8 cellular contexts compared by ENCODE assay signal in the genomic region with DNA sequence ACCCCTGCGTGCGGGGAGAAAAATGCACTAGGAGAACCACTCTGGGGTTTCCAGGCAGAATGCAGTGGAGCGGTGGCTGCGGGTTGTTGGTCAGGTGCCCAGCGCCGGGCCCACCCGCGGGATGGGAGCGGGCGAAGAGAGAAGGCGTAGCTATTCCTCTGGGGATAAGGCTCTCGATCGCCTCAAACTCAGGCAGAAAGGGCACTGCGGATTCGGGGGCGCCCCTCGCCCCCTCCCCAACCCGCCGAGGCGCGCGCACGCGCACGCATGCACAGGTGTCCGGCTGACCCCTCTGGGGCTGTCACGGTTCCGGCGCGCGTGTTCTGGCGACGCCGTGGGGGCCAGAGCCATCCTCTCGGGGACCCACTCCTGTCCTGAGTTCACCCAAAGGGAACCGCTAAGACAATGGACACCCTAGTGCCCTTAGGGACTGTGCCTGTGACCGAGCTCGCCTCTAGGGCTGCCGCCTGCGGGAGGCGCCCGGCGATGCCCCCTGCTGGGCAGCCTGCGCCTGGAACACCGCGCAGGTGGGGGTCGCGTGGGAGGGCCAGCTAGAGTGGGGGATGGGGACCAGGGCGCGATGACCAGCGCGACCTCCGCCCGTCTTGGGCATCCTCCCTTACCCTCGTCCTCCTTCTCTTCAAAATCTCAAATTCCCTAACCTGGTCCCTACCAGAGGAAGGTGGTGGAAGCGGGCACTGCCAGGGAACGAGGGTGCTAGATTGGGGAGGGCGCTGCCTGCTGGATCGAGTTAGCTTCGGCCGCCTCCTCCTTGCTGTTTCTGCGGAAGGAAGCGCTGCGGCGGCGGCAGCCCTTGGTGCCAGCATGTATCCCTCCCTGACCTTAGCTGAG. TPM values are rescaled to one million over a fixed set of nuclear protein-coding genes. Genes with fewer than 3 reads are reported as not detected.
DNase-seq lines count a peak whose midpoint lies in the region; ATAC-seq and TF ChIP-seq lines count a peak whose summit lies in the region.

No MANE protein-coding gene starts in this region.

- no peak overlapping the region for H3K4me3 ChIP-seq in CD4-positive, CD25-positive, alpha-beta regulatory T cell (ENCODE audit: low read depth, low read length)
- H3K4me3 ChIP-seq in H7 (ENCODE audit: insufficient read depth, low read depth, low read length): peak overlapping the region; percentile 17; the same call in 1 of the 2 replicates
- H3K4me3 ChIP-seq in tibial nerve: no peak overlapping the region

- H3K4me1 Mint-ChIP-seq in CD4-positive, CD25-positive, alpha-beta regulatory T cell: peaks cover 0 to 39% (median 17%) of the 10 kb centered on the region in 4 donors
- H3K4me1 Mint-ChIP-seq in activated naive CD8-positive, alpha-beta T cell treated with anti-CD3 and anti-CD28 coated beads, Interleukin-2, amount 50 U/mL, for 24 hours: peaks cover 36% of the 10 kb centered on the region
- H3K4me1 Mint-ChIP-seq in immature natural killer cell: peaks cover 20 to 25% of the 10 kb centered on the region in 2 donors

- H3K27me3 ChIP-seq in CD4-positive, CD25-positive, alpha-beta regulatory T cell (ENCODE audit: control insufficient read depth, insufficient read depth, low read length): peaks cover 36% of the 10 kb centered on the region
- H3K27me3 ChIP-seq in H7 (ENCODE audit: control insufficient read depth, insufficient read depth, low read length) (peaks cover 94% of the 10 kb centered on the region), tibial nerve (peaks cover 21 to 94% of the 10 kb centered on the region in 2 donors)

- peaks cover 74% of the 10 kb centered on the region for H3K27me3 Mint-ChIP-seq in CD4-positive, CD25-positive, alpha-beta regulatory T cell
- H3K27me3 Mint-ChIP-seq in activated naive CD8-positive, alpha-beta T cell treated with anti-CD3 and anti-CD28 coated beads, Interleukin-2, amount 50 U/mL, for 24 hours: peaks cover 62% of the 10 kb centered on the region
- peaks cover 43 to 61% (median 55%) of the 10 kb centered on the region in 3 donors for H3K27me3 Mint-ChIP-seq in immature natural killer cell (ENCODE audit: low read depth in 3 of 3)

- peak in 1 of 3 donors; percentile 56 for DNase-seq in CD4-positive, CD25-positive, alpha-beta regulatory T cell
- DNase-seq in H7 (peak; percentile 85), NCI-H524 (lab: John Stamatoyannopoulos, UW) (peak; percentile 92 to 94), immature natural killer cell (peak in 2 of 3 donors; percentile 28 to 32), tibial nerve (ENCODE audit: low spot score in 2 of 2) (no peak)
- DNase-seq in activated naive CD8-positive, alpha-beta T cell treated with anti-CD3 and anti-CD28 coated beads, Interleukin-2, amount 50 U/mL, for 24 hours: peak; percentile 50

- peaks cover 46% of the 10 kb centered on the region for H3K4me1 ChIP-seq in CD4-positive, CD25-positive, alpha-beta regulatory T cell (ENCODE audit: control insufficient read depth, insufficient read depth, low read length, poor library complexity, severe bottlenecking)
- peaks cover 0 to 71% (median 48%) of the 10 kb centered on the region in 4 donors for H3K4me1 ChIP-seq in tibial nerve

- H3K4me3 Mint-ChIP-seq in CD4-positive, CD25-positive, alpha-beta regulatory T cell: peak overlapping the region; percentile 43 to 74 (median 74)
- peak overlapping the region; percentile 38 for H3K4me3 Mint-ChIP-seq in activated naive CD8-positive, alpha-beta T cell treated with anti-CD3 and anti-CD28 coated beads, Interleukin-2, amount 50 U/mL, for 24 hours
- peak overlapping the region; percentile 50 to 63 (median 53) for H3K4me3 Mint-ChIP-seq in immature natural killer cell

- no peak overlapping the region for H3K27ac ChIP-seq in CD4-positive, CD25-positive, alpha-beta regulatory T cell (ENCODE audit: insufficient read depth, low read length, poor library complexity, severe bottlenecking)
- no peak overlapping the region for H3K27ac ChIP-seq in tibial nerve

- no peaks in the 10 kb centered on the region for H3K36me3 Mint-ChIP-seq in CD4-positive, CD25-positive, alpha-beta regulatory T cell
- H3K36me3 Mint-ChIP-seq in activated naive CD8-positive, alpha-beta T cell treated with anti-CD3 and anti-CD28 coated beads, Interleukin-2, amount 50 U/mL, for 24 hours (ENCODE audit: low read depth): no peaks in the 10 kb centered on the region
- no peaks in the 10 kb centered on the region for H3K36me3 Mint-ChIP-seq in immature natural killer cell

- H3K36me3 ChIP-seq in CD4-positive, CD25-positive, alpha-beta regulatory T cell (ENCODE audit: control insufficient read depth, insufficient read depth, low read length): no peaks in the 10 kb centered on the region
- H3K36me3 ChIP-seq in H7 (replicated peaks; ENCODE audit: control insufficient read depth, insufficient read depth, low read length): no peaks in the 10 kb centered on the region
- H3K36me3 ChIP-seq in tibial nerve: no peaks in the 10 kb centered on the region

- no peak for TF ChIP-seq POLR2A in tibial nerve (IDR thresholded peaks at IDR 0.05)

- no peak for ATAC-seq in CD4-positive, CD25-positive, alpha-beta regulatory T cell (ENCODE audit: low read depth in 2 of 2)
- no peak for ATAC-seq in activated naive CD8-positive, alpha-beta T cell treated with anti-CD3 and anti-CD28 coated beads, Interleukin-2, amount 50 U/mL, for 24 hours
- ATAC-seq in GM18511 (IDR thresholded peaks at IDR 0.05; ENCODE audit: unreplicated experiment) (no peak), GM18873 (IDR thresholded peaks at IDR 0.05; ENCODE audit: low FRiP score, unreplicated experiment) (no peak)

- peak; percentile 29 to 64 (median 51) for TF ChIP-seq CTCF in tibial nerve (IDR thresholded peaks at IDR 0.05)

- peak overlapping the region in 1 of 3 donors; percentile 85 for H3K27ac Mint-ChIP-seq in CD4-positive, CD25-positive, alpha-beta regulatory T cell
- no peak overlapping the region for H3K27ac Mint-ChIP-seq in activated naive CD8-positive, alpha-beta T cell treated with anti-CD3 and anti-CD28 coated beads, Interleukin-2, amount 50 U/mL, for 24 hours
- peak overlapping the region in 1 of 6 donors; percentile 49 for H3K27ac Mint-ChIP-seq in immature natural killer cell

- peaks cover 0 to 12% (median 0%) of the 10 kb centered on the region in 7 donors for H3K9me3 Mint-ChIP-seq in CD4-positive, CD25-positive, alpha-beta regulatory T cell
- no peaks in the 10 kb centered on the region for H3K9me3 Mint-ChIP-seq in activated naive CD8-positive, alpha-beta T cell treated with anti-CD3 and anti-CD28 coated beads, Interleukin-2, amount 50 U/mL, for 24 hours
- peaks cover 0 to 3% (median 0%) of the 10 kb centered on the region in 6 donors for H3K9me3 Mint-ChIP-seq in immature natural killer cell

- peak in 1 of 2 donors; percentile 14 for TF ChIP-seq EP300 in tibial nerve (IDR thresholded peaks at IDR 0.05)

- H3K9me3 ChIP-seq in CD4-positive, CD25-positive, alpha-beta regulatory T cell (ENCODE audit: control insufficient read depth in 2 of 2, low read length in 2 of 2): no peaks in the 10 kb centered on the region
- no peaks in the 10 kb centered on the region for H3K9me3 ChIP-seq in tibial nerve

- 2% methylated on average over 37 to 58 of the region's 66 CpGs for WGBS in tibial nerve, 2 donors

RNA-seq across cellular contexts. Expression of a gene that starts 14.4 kb away (rescaled TPM):
- 3.4 TPM for total RNA-seq in CD4-positive, CD25-positive, alpha-beta regulatory T cell
- 1 to 10 TPM in 2 of 4 donors, under 1 TPM in 2; 0.30 to 1.7 (median 0.87) TPM for polyA plus RNA-seq in CD4-positive, CD25-positive, alpha-beta regulatory T cell
- 1.4 and 1.9 TPM in 2 replicates for total RNA-seq in H7 (2014; rRNA removed; shearing (Covaris generic))
- polyA plus RNA-seq in immature natural killer cell: 1 to 10 TPM in 2 of 3 donors, not detected in 1; 1.4 to 2.5 TPM
- 1 to 10 TPM in 1 of 4 donors, under 1 TPM in 2, not detected in 1; 0.84 to 4.2 (median 0.87) TPM for total RNA-seq in tibial nerve

RNA-seq across cellular contexts. Expression of a gene that starts 28.0 kb away (rescaled TPM):
- 137 TPM for total RNA-seq in CD4-positive, CD25-positive, alpha-beta regulatory T cell
- 10 to 100 TPM in 1 of 4 donors, 1 to 10 TPM in 3; 2.9 to 10.0 (median 4.6) TPM for polyA plus RNA-seq in CD4-positive, CD25-positive, alpha-beta regulatory T cell
- total RNA-seq in H7 (2014; rRNA removed; shearing (Covaris generic)): 6.4 and 6.6 TPM in 2 replicates
- 1 to 10 TPM; 3.0 to 6.7 (median 4.9) TPM for polyA plus RNA-seq in immature natural killer cell
- total RNA-seq in tibial nerve: 10 to 100 TPM; 11.6 to 15.3 (median 14.4) TPM

RNA-seq across cellular contexts. Expression of a gene that starts 33.3 kb away (rescaled TPM):
- total RNA-seq in CD4-positive, CD25-positive, alpha-beta regulatory T cell: 0.81 TPM
- under 1 TPM in 2 of 4 donors, not detected in 2; 0.11 to 0.17 TPM for polyA plus RNA-seq in CD4-positive, CD25-positive, alpha-beta regulatory T cell
- 89.1 and 97.4 TPM in 2 replicates for total RNA-seq in H7 (2014; rRNA removed; shearing (Covaris generic))
- polyA plus RNA-seq in immature natural killer cell: under 1 TPM in 1 of 3 donors, not detected in 2; 0.33 TPM
- total RNA-seq in tibial nerve: 1 to 10 TPM; 2.4 to 5.9 (median 4.5) TPM

Comparison
In these comparisons a context has a peak if more than half of its experiments do, and no peak if none do; other contexts are left out.
1. DNase-seq: peak in H7 (single experiment), NCI-H524 (2 of 2), activated naive CD8-positive, alpha-beta T cell treated with anti-CD3 and anti-CD28 coated beads, Interleukin-2, amount 50 U/mL, for 24 hours (single experiment) and immature natural killer cell (2 of 3); none in tibial nerve (0 of 2).
2. RNA of a gene that starts 33.3 kb away (total RNA-seq): 89.1 to 97.4 TPM in H7; 2.4 to 5.9 TPM in tibial nerve and 0.81 TPM in CD4-positive, CD25-positive, alpha-beta regulatory T cell (single experiment); every median in the first group is over 10 times any median in the second.
3. Peak in every context shown above with its lines, with median percentiles within 50 percentile points of each other: H3K4me3 Mint-ChIP-seq.